8 cellular contexts compared by ENCODE assay signal in the genomic region with DNA sequence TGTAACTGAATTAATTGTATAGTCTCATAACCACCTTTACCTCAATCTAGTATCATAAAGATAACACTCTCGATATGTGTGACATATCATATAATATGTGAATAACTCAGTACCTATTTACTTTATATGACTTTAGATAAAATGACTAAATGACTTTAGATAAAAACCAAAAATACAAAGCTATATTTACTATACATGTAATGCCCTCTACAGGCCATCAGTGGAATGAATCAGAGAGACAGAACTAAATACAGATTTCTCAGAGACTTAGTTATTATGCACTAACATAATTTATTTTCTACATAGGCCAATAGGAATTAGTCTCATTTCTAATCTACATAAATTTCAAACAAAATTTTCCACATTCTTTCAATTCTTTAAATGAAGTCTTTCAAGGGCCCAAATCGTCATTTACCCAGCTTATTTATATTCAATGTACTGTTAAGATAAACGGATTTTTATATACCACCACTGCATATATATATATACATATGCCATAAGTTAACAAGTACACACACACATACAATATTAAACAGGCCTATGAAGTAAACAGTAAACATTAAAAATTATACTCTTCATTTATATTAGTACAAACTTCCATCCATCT.
A peak's percentile ranks its signal among the peaks of the same experiment; 100 is the strongest.
DNase-seq lines count a peak whose midpoint lies in the region; ATAC-seq and FAIRE-seq lines count a peak whose summit lies in the region.

No MANE protein-coding gene starts in this region.

- DNase-seq in NCI-H2171 treated with DMSO at 0.1 percent for 48 hours (lab: John Stamatoyannopoulos, UW): peak; percentile 4
- DNase-seq in NCI-H2171 (lab: John Stamatoyannopoulos, UW): no peak
- peak; percentile 9 for DNase-seq in NCI-H1105 (lab: John Stamatoyannopoulos, UW)
- DNase-seq in smooth muscle cell of the brain vasculature (ENCODE audit: low read depth, low spot score): peak; percentile 4
- no peak for DNase-seq in effector CD4-positive, alpha-beta T cell

- FAIRE-seq in endometrium (lab: Jason Lieb, UNC): peak; percentile 85

- ATAC-seq in HG03520 (IDR thresholded peaks at IDR 0.05; ENCODE audit: unreplicated experiment) (no peak), HG03196 (IDR thresholded peaks at IDR 0.05; ENCODE audit: unreplicated experiment) (no peak)

Comparison
In these comparisons a context has a peak if more than half of its experiments do, and no peak if none do; other contexts are left out.
1. DNase-seq: peak in NCI-H2171 treated with DMSO at 0.1 percent for 48 hours (single experiment), NCI-H1105 (single experiment) and smooth muscle cell of the brain vasculature (single experiment); none in NCI-H2171 (single experiment) and effector CD4-positive, alpha-beta T cell (single experiment).